ENCODE assay signal across 10 cellular contexts in the genomic region with DNA sequence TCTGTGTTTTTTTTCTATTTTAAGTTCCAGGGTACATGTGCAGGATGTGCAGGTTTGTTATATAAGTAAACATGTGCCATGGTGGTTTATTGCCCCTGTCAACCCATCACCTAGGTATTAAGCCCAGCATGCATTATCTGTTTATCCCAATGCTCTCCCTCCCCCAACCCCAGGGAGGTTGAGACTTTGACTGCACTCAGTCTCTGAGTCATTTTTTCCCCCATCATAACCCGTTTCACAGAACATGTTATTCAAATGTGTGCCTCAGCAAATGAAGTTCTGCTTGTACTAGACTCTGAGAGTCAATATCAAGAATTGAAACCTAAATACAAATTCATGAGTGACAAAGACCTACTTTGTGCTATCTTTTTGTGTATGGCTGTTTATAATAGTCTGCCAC.
A peak's percentile ranks its signal among the peaks of the same experiment; 100 is the strongest.
DNase-seq lines count a peak whose midpoint lies in the region; ATAC-seq and TF ChIP-seq lines count a peak whose summit lies in the region.
"Had no signal": no experiment of that assay in that cellular context is flagged by ENCODE, and none has a peak within 500 bp of the region (broad histone marks: within the 10 kb centered on the region; RNA-seq: fewer than 3 reads in every experiment).

No MANE protein-coding gene starts in this region.

- ATAC-seq in GM19395 (IDR thresholded peaks at IDR 0.05; ENCODE audit: unreplicated experiment) (peak; percentile 77), HG02884 (IDR thresholded peaks at IDR 0.05; ENCODE audit: unreplicated experiment) (no peak), Right ventricle myocardium superior (ENCODE audit: poor library complexity) (no peak)

- intact Hi-C loops in posterior vena cava (cut with DNase I), result no loop called here
- intact Hi-C loops in Right ventricle myocardium superior (cut with DNase I), result no loop called here

- DNase-seq in ELR (ENCODE audit: low read depth), result peak; percentile 28
- DNase-seq in OCI-M1 (lab: John Stamatoyannopoulos, UW), result peak; percentile 73
- DNase-seq in fibroblast of mammary gland (ENCODE audit: low read depth), result peak; percentile 33
- no peak for DNase-seq in posterior vena cava (ENCODE audit: low spot score)
- no peak for DNase-seq in LoVo (ENCODE audit: low spot score)
- no peak for DNase-seq in Right ventricle myocardium superior
- DNase-seq: activated CD8-positive, alpha-beta memory T cell treated with anti-CD3 and anti-CD28 coated beads for 24 hours; naive B cell had no signal

- H3K4me3 ChIP-seq in fibroblast of mammary gland (ENCODE audit: control insufficient read depth, low read depth, low read length), result no peak overlapping the region

- TF ChIP-seq CTCF in fibroblast of mammary gland (conservative IDR thresholded peaks at IDR 0.05; ENCODE audit: control insufficient read depth, insufficient read depth, low read depth, low read length), result no peak

Comparison
In these comparisons a context has a peak if more than half of its experiments do, and no peak if none do; other contexts are left out.
1. DNase-seq: peak in ELR (single experiment), OCI-M1 (single experiment) and fibroblast of mammary gland (single experiment); none in posterior vena cava (single experiment), LoVo (single experiment) and Right ventricle myocardium superior (single experiment).